Comparison of ENCODE assay signal across 32 cellular contexts in genomic region chr13:38228322-38228721, GRCh38.
"Had no signal": no experiment of that assay in that cellular context is flagged by ENCODE, and none has a peak within 500 bp of the region (broad histone marks: within the 10 kb centered on the region; RNA-seq: fewer than 3 reads in every experiment).

No MANE protein-coding gene starts in this region.

- H3K27ac ChIP-seq: coronary artery, esophagus squamous epithelium, lower lobe of right lung, neutrophil, parathyroid adenoma, right atrium auricular region, stomach, thyroid gland, vagina had no signal

- H3K27ac Mint-ChIP-seq: immature natural killer cell; naive B cell; natural killer cell treated with Interleukin-12 subunit alpha and Interleukin-12 subunit beta and Interleukin-15 and Interleukin-18, amount 100 ng/mL, for 72 hours; progenitor cell of endocrine pancreas had no signal

- H3K4me1 ChIP-seq: esophagus squamous epithelium, lower lobe of right lung, parathyroid adenoma, right atrium auricular region, stomach, thyroid gland, vagina had no signal

- H3K36me3 Mint-ChIP-seq: naive B cell had no signal

- H3K4me3 Mint-ChIP-seq: immature natural killer cell; naive B cell; natural killer cell treated with Interleukin-12 subunit alpha and Interleukin-12 subunit beta and Interleukin-15 and Interleukin-18, amount 100 ng/mL, for 72 hours; neural crest cell had no signal

- H3K4me1 Mint-ChIP-seq: immature natural killer cell, naive B cell, neural crest cell had no signal

- DNase-seq: dermis blood vessel endothelial cell; effector memory CD4-positive, alpha-beta T cell; erythroblast; esophagus squamous epithelium; foreskin melanocyte; glutamatergic neuron; hypothalamus; immature natural killer cell; islet precursor cell; kidney glomerular epithelial cell; left ventricle myocardium superior; lower lobe of right lung; mucosa of descending colon; naive B cell; stimulated activated CD4-positive, alpha-beta T cell treated with anti-CD3 and anti-CD28 coated beads, Interleukin-12 subunit alpha, Interleukin-12 subunit beta, amount 100 ng/mL, for 4 hours; stimulated activated CD4-positive, alpha-beta T cell treated with anti-CD3 and anti-CD28 coated beads, Interleukin-1b, Interleukin-23, amount 100 ng/mL, for 48 hours; stimulated activated CD4-positive, alpha-beta T cell treated with anti-CD3 and anti-CD28 coated beads, Interleukin-4, amount 100 ng/mL, for 1 hour; stimulated activated CD8-positive, alpha-beta memory T cell treated with anti-CD3 and anti-CD28 coated beads, Interleukin-4, amount 100 ng/mL, for 48 hours; stimulated activated naive CD4-positive, alpha-beta T cell; stomach; thyroid gland; trophoblast cell had no signal

- H3K27me3 ChIP-seq: esophagus squamous epithelium, neutrophil, right atrium auricular region, stomach, thyroid gland, vagina had no signal

- ATAC-seq: left ventricle myocardium superior; lower lobe of right lung; mucosa of descending colon; natural killer cell treated with Interleukin-12 subunit alpha and Interleukin-12 subunit beta and Interleukin-15 and Interleukin-18, amount 100 ng/mL, for 72 hours; sciatic nerve had no signal

- H3K9ac ChIP-seq: parathyroid adenoma had no signal

- H3K27me3 Mint-ChIP-seq: natural killer cell treated with Interleukin-12 subunit alpha and Interleukin-12 subunit beta and Interleukin-15 and Interleukin-18, amount 100 ng/mL, for 72 hours; progenitor cell of endocrine pancreas had no signal

- H3K36me3 ChIP-seq: esophagus squamous epithelium, lower lobe of right lung, neutrophil, right atrium auricular region, stomach, thyroid gland, vagina had no signal

- H3K9me3 ChIP-seq: mucosa of descending colon, neutrophil, right atrium auricular region, thyroid gland, vagina had no signal

- H3K4me3 ChIP-seq: coronary artery, esophagus squamous epithelium, lower lobe of right lung, mucosa of descending colon, right atrium auricular region, smooth muscle cell, stomach, thyroid gland, vagina had no signal
